Comparison of ENCODE assay signal across 22 cellular contexts in genomic region chr2:165057308-165057707, GRCh38.
"Had no signal": no experiment of that assay in that cellular context is flagged by ENCODE, and none has a peak within 500 bp of the region (broad histone marks: within the 10 kb centered on the region; RNA-seq: fewer than 3 reads in every experiment).

No MANE protein-coding gene starts in this region.

- H3K79me2 ChIP-seq: parathyroid adenoma had no signal

- H3K9me3 ChIP-seq: ovary, psoas muscle, right lobe of liver, sigmoid colon, stomach, tibial artery, transverse colon, upper lobe of right lung, uterus had no signal

- H3K27me3 ChIP-seq: neural progenitor cell, ovary, right lobe of liver, sigmoid colon, stomach, tibial artery, transverse colon, upper lobe of right lung, uterus had no signal

- H3K4me1 ChIP-seq: psoas muscle, sigmoid colon, tibial artery, transverse colon, upper lobe of right lung, uterus had no signal

- H2AFZ ChIP-seq: neural progenitor cell had no signal

- H3K4me3 ChIP-seq: neural progenitor cell, ovary, psoas muscle, right lobe of liver, sigmoid colon, stomach, tibial artery, transverse colon, upper lobe of right lung, uterus had no signal

- H3K4me2 ChIP-seq: neural progenitor cell had no signal

- H3K36me3 ChIP-seq: neural progenitor cell, ovary, right lobe of liver, sigmoid colon, stomach, tibial artery, transverse colon, upper lobe of right lung, uterus had no signal

- ATAC-seq: natural killer cell; psoas muscle; right cardiac atrium; stimulated activated effector memory CD8-positive, alpha-beta T cell treated with anti-CD3 and anti-CD28 coated beads, Interleukin-12 subunit alpha, Interleukin-12 subunit beta, amount 100 ng/mL, for 72 hours; stimulated activated naive B cell treated with anti-CD40 and anti-IgM and Interleukin-4, amounts not matched to agents 10 μg/mL and 1 μg/mL and 100 μg/mL, for 72 hours; upper lobe of right lung had no signal

- H3K27ac ChIP-seq: neural progenitor cell, ovary, parathyroid adenoma, psoas muscle, right lobe of liver, sigmoid colon, stomach, tibial artery, transverse colon, upper lobe of right lung, uterus had no signal

- H3K9ac ChIP-seq: neural progenitor cell, parathyroid adenoma had no signal

- DNase-seq: natural killer cell; occipital lobe; ovary; psoas muscle; right lobe of liver; sigmoid colon; small intestine; stimulated activated CD4-positive, alpha-beta T cell treated with anti-CD3 and anti-CD28 coated beads, Interleukin-15, amount 100 ng/mL, for 24 hours; stimulated activated CD4-positive, alpha-beta T cell treated with anti-CD3 and anti-CD28 coated beads, Interleukin-2, amount 100 ng/mL, for 24 hours; stimulated activated CD4-positive, alpha-beta T cell treated with anti-CD3 and anti-CD28 coated beads, Interleukin-2, amount 100 ng/mL, for 48 hours; stimulated activated CD4-positive, alpha-beta T cell treated with anti-CD3 and anti-CD28 coated beads, Interleukin-4, amount 100 ng/mL, for 24 hours; stimulated activated naive B cell treated with anti-CD40 and anti-IgM and Interleukin-4, amounts not matched to agents 10 μg/mL and 1 μg/mL and 100 μg/mL, for 72 hours; stimulated activated naive CD4-positive, alpha-beta T cell treated with Interleukin-2 at 50 U/mL for 16 hours; stomach; tibial artery; transverse colon; upper lobe of right lung; uterus had no signal
